In genomic region chr22:23219317-23219716, GRCh38 we compare ENCODE assay signal across 11 cellular contexts. TPM values are rescaled to one million over a fixed set of nuclear protein-coding genes. Genes with fewer than 3 reads are reported as not detected.
DNase-seq lines count a peak whose midpoint lies in the region; ATAC-seq and TF ChIP-seq lines count a peak whose summit lies in the region.
"Had no signal": no experiment of that assay in that cellular context is flagged by ENCODE, and none has a peak within 500 bp of the region (broad histone marks: within the 10 kb centered on the region; RNA-seq: fewer than 3 reads in every experiment).

No MANE protein-coding gene starts in this region.

- H3K4me3 ChIP-seq in gastroesophageal sphincter (no peak overlapping the region), smooth muscle cell (no peak overlapping the region)
- H3K4me3 ChIP-seq: SK-N-MC, uterus had no signal

- no peak for TF ChIP-seq POLR2A in gastroesophageal sphincter (IDR thresholded peaks at IDR 0.05)

- WGBS in gastroesophageal sphincter (ENCODE audit: low coverage in 1 of 2), 2 donors, result 86% methylated on average over 1 to 7 of the region's 10 CpGs
- WGBS in smooth muscle cell (ENCODE audit: low lambda C conversion rate), result 83% methylated on average over 10 of the region's 10 CpGs

- no peak overlapping the region for H2AFZ ChIP-seq in smooth muscle cell (ENCODE audit: low read depth)

- no peak overlapping the region for H3K9ac ChIP-seq in smooth muscle cell (ENCODE audit: low read depth)

- peak overlapping the region in 3 of 4 donors; percentile 55 to 75 (median 60) for H3K27ac ChIP-seq in gastroesophageal sphincter
- H3K27ac ChIP-seq in smooth muscle cell (ENCODE audit: low read depth), result no peak overlapping the region

- H3K9me3 ChIP-seq in T-helper 17 cell (ENCODE audit: control insufficient read depth, low read length, poor library complexity, severe bottlenecking) (no peaks in the 10 kb centered on the region), gastroesophageal sphincter (no peaks in the 10 kb centered on the region), smooth muscle cell (replicated peaks; ENCODE audit: low read depth) (no peaks in the 10 kb centered on the region)
- H3K9me3 ChIP-seq: uterus had no signal

- H3K4me1 ChIP-seq in gastroesophageal sphincter (peaks cover 0 to 100% (median 48%) of the 10 kb centered on the region in 3 donors), smooth muscle cell (ENCODE audit: low read depth) (peaks cover 25% of the 10 kb centered on the region)

- H3K4me3 Mint-ChIP-seq in activated CD4-positive, alpha-beta T cell treated with anti-CD3 and anti-CD28 coated beads for 36 hours, result peak overlapping the region; percentile 72
- H3K4me3 Mint-ChIP-seq in T-helper 17 cell, result peak overlapping the region; percentile 96

- H3K36me3 ChIP-seq in gastroesophageal sphincter, result no peaks in the 10 kb centered on the region
- no peaks in the 10 kb centered on the region for H3K36me3 ChIP-seq in smooth muscle cell (ENCODE audit: low read depth)
- H3K36me3 ChIP-seq: uterus had no signal

- H3K27ac Mint-ChIP-seq in activated CD4-positive, alpha-beta T cell treated with anti-CD3 and anti-CD28 coated beads for 36 hours, result peak overlapping the region; percentile 83
- peak overlapping the region; percentile 93 for H3K27ac Mint-ChIP-seq in T-helper 17 cell

- TF ChIP-seq EP300 in gastroesophageal sphincter (IDR thresholded peaks at IDR 0.05), result no peak

- H3K27me3 Mint-ChIP-seq in activated CD4-positive, alpha-beta T cell treated with anti-CD3 and anti-CD28 coated beads for 36 hours, result no peaks in the 10 kb centered on the region
- H3K27me3 Mint-ChIP-seq in T-helper 17 cell, result no peaks in the 10 kb centered on the region

- peaks cover 99% of the 10 kb centered on the region for H3K4me1 Mint-ChIP-seq in activated CD4-positive, alpha-beta T cell treated with anti-CD3 and anti-CD28 coated beads for 36 hours
- peaks cover 80% of the 10 kb centered on the region for H3K4me1 Mint-ChIP-seq in T-helper 17 cell

- peaks cover 64% of the 10 kb centered on the region for H3K79me2 ChIP-seq in smooth muscle cell (ENCODE audit: low read depth)

- CTCF ChIA-PET in activated CD4-positive, alpha-beta T cell treated with anti-CD3 and anti-CD28 coated beads for 36 hours (lab: Charles Lee), result interaction anchor here (0.8 to 2.5 kb wide), 4 partner anchors 14 to 36 kb away, joined by 3 to 11 read pairs (median 5); no protein-coding TSS in a partner anchor

- POLR2A ChIA-PET in activated CD4-positive, alpha-beta T cell treated with anti-CD3 and anti-CD28 coated beads for 36 hours (lab: Charles Lee), result interaction anchor here (1.5 to 3.3 kb wide), 2 partner anchors 18 to 24 kb away, joined by 3 to 9 read pairs; no protein-coding TSS in a partner anchor

- H3K36me3 Mint-ChIP-seq in activated CD4-positive, alpha-beta T cell treated with anti-CD3 and anti-CD28 coated beads for 36 hours (ENCODE audit: low read depth), result peaks cover 2% of the 10 kb centered on the region
- H3K36me3 Mint-ChIP-seq in T-helper 17 cell (ENCODE audit: low read depth), result no peaks in the 10 kb centered on the region

- H4K20me1 ChIP-seq in smooth muscle cell (ENCODE audit: low read depth), result peaks cover 100% of the 10 kb centered on the region

- intact Hi-C loops in activated CD4-positive, alpha-beta T cell treated with anti-CD3 and anti-CD28 coated beads for 36 hours (cut with DNase I, micrococcal nuclease), result loop anchor here (2.0 to 10.0 kb wide), 4 partner anchors 37 to 615 kb away; partner anchors contain the start of genes DERL3 (in 1 of the 2) and RSPH14 (in 1 of the 2)

- TF ChIP-seq CTCF in gastroesophageal sphincter (IDR thresholded peaks at IDR 0.05), result no peak
- TF ChIP-seq CTCF in smooth muscle cell (IDR thresholded peaks at IDR 0.05; ENCODE audit: borderline replicate concordance, insufficient read depth, poor library complexity, severe bottlenecking), result no peak

- ATAC-seq in activated CD4-positive, alpha-beta T cell treated with anti-CD3 and anti-CD28 coated beads for 36 hours, result no peak
- ATAC-seq in T-helper 17 cell, result peak; percentile 2
- no peak for ATAC-seq in gastroesophageal sphincter
- ATAC-seq in GM21515 (IDR thresholded peaks at IDR 0.05; ENCODE audit: unreplicated experiment), result no peak

- no peak for DNase-seq in activated CD4-positive, alpha-beta T cell treated with anti-CD3 and anti-CD28 coated beads for 36 hours
- DNase-seq in activated CD4-positive, alpha-beta T cell treated with anti-CD3 and anti-CD28 coated beads, Interleukin-2, amount 50 U/mL, for 48 hours, result no peak
- DNase-seq in T-helper 17 cell (no peak), smooth muscle cell (lab: John Stamatoyannopoulos, UW; ENCODE audit: unreplicated experiment) (no peak), NCI-H69 (lab: John Stamatoyannopoulos, UW) (no peak), NCI-H187 (lab: John Stamatoyannopoulos, UW) (no peak)
- DNase-seq: activated gamma-delta T cell, uterus had no signal

- H3K4me2 ChIP-seq in smooth muscle cell, result peak overlapping the region; percentile 67

- H3F3A ChIP-seq in smooth muscle cell (ENCODE audit: low read depth), result peaks cover 6% of the 10 kb centered on the region

- H3K27me3 ChIP-seq in gastroesophageal sphincter (no peaks in the 10 kb centered on the region), smooth muscle cell (ENCODE audit: low read depth) (no peaks in the 10 kb centered on the region)
- H3K27me3 ChIP-seq: uterus had no signal

- H3K9me3 Mint-ChIP-seq in activated CD4-positive, alpha-beta T cell treated with anti-CD3 and anti-CD28 coated beads for 36 hours (ENCODE audit: low read depth), result no peaks in the 10 kb centered on the region

RNA-seq across cellular contexts. Expression of gene BCR, which starts 39.0 kb away (rescaled TPM):
- 10 to 100 TPM; 45.5 to 58.0 TPM for total RNA-seq in activated CD4-positive, alpha-beta T cell treated with anti-CD3 and anti-CD28 coated beads for 36 hours
- total RNA-seq in T-helper 17 cell, result 10 to 100 TPM; 91.8 to 93.2 TPM
- 10 to 100 TPM; 39.2 to 81.1 (median 46.2) TPM for total RNA-seq in gastroesophageal sphincter
- 11.1 and 15.4 TPM in 2 replicates for total RNA-seq in smooth muscle cell
- polyA plus RNA-seq in smooth muscle cell, result 13.4 and 15.0 TPM in 2 replicates
